29 cellular contexts compared by ENCODE assay signal in genomic region chr10:9877978-9878377, GRCh38.
"Had no signal": no experiment of that assay in that cellular context is flagged by ENCODE, and none has a peak within 500 bp of the region (broad histone marks: within the 10 kb centered on the region; RNA-seq: fewer than 3 reads in every experiment).

No MANE protein-coding gene starts in this region.

- H3K36me3 ChIP-seq: esophagus muscularis mucosa, left ventricle myocardium inferior, lower lobe of right lung, prostate gland, right atrium auricular region, suprapubic skin, thyroid gland had no signal

- H3K4me3 Mint-ChIP-seq: endodermal cell; immature natural killer cell; naive thymus-derived CD8-positive, alpha-beta T cell; nephron progenitor cell; stimulated activated naive CD8-positive, alpha-beta T cell treated with anti-CD3 and anti-CD28 coated beads, Interleukin-15, amount 100 ng/mL, for 72 hours had no signal

- H3K36me3 Mint-ChIP-seq: immature natural killer cell; naive thymus-derived CD8-positive, alpha-beta T cell had no signal

- H3K4me3 ChIP-seq: dorsolateral prefrontal cortex, esophagus muscularis mucosa, left ventricle myocardium inferior, lower lobe of right lung, prostate gland, right atrium auricular region, smooth muscle cell, suprapubic skin, thyroid gland had no signal

- H3K4me2 ChIP-seq: smooth muscle cell had no signal

- H3K4me1 Mint-ChIP-seq: endodermal cell; immature natural killer cell; naive thymus-derived CD8-positive, alpha-beta T cell; nephron progenitor cell; stimulated activated naive CD8-positive, alpha-beta T cell treated with anti-CD3 and anti-CD28 coated beads, Interleukin-15, amount 100 ng/mL, for 72 hours had no signal

- DNase-seq: dorsolateral prefrontal cortex; effector CD8-positive, alpha-beta T cell; endodermal cell; foreskin melanocyte; glutamatergic neuron; hypothalamus; immature natural killer cell; islet precursor cell; kidney glomerular epithelial cell; left colon; left ventricle myocardium inferior; lower lobe of right lung; naive thymus-derived CD8-positive, alpha-beta T cell; nephron progenitor cell; nucleus accumbens; stimulated activated CD4-positive, alpha-beta T cell treated with anti-CD3 and anti-CD28 coated beads, Interleukin-12 subunit alpha, Interleukin-12 subunit beta, amount 100 ng/mL, for 4 hours; stimulated activated CD4-positive, alpha-beta T cell treated with anti-CD3 and anti-CD28 coated beads, Interleukin-1b, Interleukin-23, amount 100 ng/mL, for 48 hours; stimulated activated CD4-positive, alpha-beta T cell treated with anti-CD3 and anti-CD28 coated beads, Interleukin-4, amount 100 ng/mL, for 1 hour; stimulated activated CD8-positive, alpha-beta memory T cell treated with anti-CD3 and anti-CD28 coated beads, Interleukin-4, amount 100 ng/mL, for 48 hours; stimulated activated naive CD4-positive, alpha-beta T cell; stimulated activated naive CD8-positive, alpha-beta T cell treated with anti-CD3 and anti-CD28 coated beads, Interleukin-15, amount 100 ng/mL, for 72 hours; thyroid gland; trophoblast cell had no signal

- H3K27me3 Mint-ChIP-seq: naive thymus-derived CD8-positive, alpha-beta T cell; stimulated activated naive CD8-positive, alpha-beta T cell treated with anti-CD3 and anti-CD28 coated beads, Interleukin-15, amount 100 ng/mL, for 72 hours had no signal

- H3K27ac Mint-ChIP-seq: endodermal cell; immature natural killer cell; naive thymus-derived CD8-positive, alpha-beta T cell; nephron progenitor cell; stimulated activated naive CD8-positive, alpha-beta T cell treated with anti-CD3 and anti-CD28 coated beads, Interleukin-15, amount 100 ng/mL, for 72 hours had no signal

- H3K27me3 ChIP-seq: dorsolateral prefrontal cortex, esophagus muscularis mucosa, right atrium auricular region, suprapubic skin, thyroid gland had no signal

- H3K4me1 ChIP-seq: esophagus muscularis mucosa, left ventricle myocardium inferior, lower lobe of right lung, prostate gland, right atrium auricular region, suprapubic skin, thyroid gland had no signal

- H3K27ac ChIP-seq: dorsolateral prefrontal cortex, esophagus muscularis mucosa, left ventricle myocardium inferior, lower lobe of right lung, prostate gland, right atrium auricular region, suprapubic skin, thyroid gland had no signal

- ATAC-seq: left colon; lower lobe of right lung; naive thymus-derived CD8-positive, alpha-beta T cell; sciatic nerve; stimulated activated naive CD8-positive, alpha-beta T cell treated with anti-CD3 and anti-CD28 coated beads, Interleukin-15, amount 100 ng/mL, for 72 hours had no signal
